Comparison of ENCODE assay signal across 28 cellular contexts in the genomic region with DNA sequence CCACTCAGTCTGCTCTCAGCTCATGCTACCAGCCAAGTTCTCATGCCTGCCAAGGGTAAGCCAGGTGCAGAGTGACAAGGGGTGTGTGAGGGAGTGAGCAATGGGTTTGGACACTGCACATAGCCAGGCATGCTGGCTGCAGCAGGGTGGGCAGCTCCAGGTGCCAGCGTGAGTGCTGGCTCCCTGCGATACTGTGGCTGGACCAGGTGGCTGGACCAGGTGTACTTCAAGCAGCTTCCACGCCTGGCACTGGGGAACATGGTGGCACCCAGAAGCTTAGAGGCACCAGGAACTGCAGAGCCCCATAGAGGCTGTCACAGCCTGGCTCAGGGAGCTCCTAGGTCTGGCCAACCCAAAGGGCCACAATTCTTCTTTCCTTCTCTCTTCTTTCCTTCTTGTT.
"Had no signal": no experiment of that assay in that cellular context is flagged by ENCODE, and none has a peak within 500 bp of the region (broad histone marks: within the 10 kb centered on the region; RNA-seq: fewer than 3 reads in every experiment).

No MANE protein-coding gene starts in this region.

- DNase-seq: activated CD4-positive, alpha-beta memory T cell treated with anti-CD3 and anti-CD28 coated beads for 36 hours; activated CD4-positive, alpha-beta T cell treated with anti-CD3 and anti-CD28 coated beads for 36 hours; activated CD4-positive, alpha-beta T cell treated with anti-CD3 and anti-CD28 coated beads, Interleukin-2, amount 10 ng/mL, durations not matched to agents 24 days and 14 days; activated CD4-positive, CD25-positive, alpha-beta regulatory T cell; activated CD4-positive, CD25-positive, alpha-beta regulatory T cell treated with anti-CD3 and anti-CD28 coated beads, Interleukin-2, amount 50 U/mL, for 72 hours; activated CD8-positive, alpha-beta memory T cell treated with anti-CD3 and anti-CD28 coated beads, Interleukin-2, amount 10 ng/mL, durations not matched to agents 7 days and 5 days; activated CD8-positive, alpha-beta memory T cell treated with anti-CD3 and anti-CD28 coated beads, Interleukin-2, amount 50 U/mL, for 4 hours; activated CD8-positive, alpha-beta T cell treated with anti-CD3 and anti-CD28 coated beads, Interleukin-2, amount 10 ng/mL, durations not matched to agents 7 days and 5 days; activated effector memory CD4-positive, alpha-beta T cell treated with anti-CD3 and anti-CD28 coated beads, Interleukin-2, amount 50 U/mL, for 16 hours; activated naive CD4-positive, alpha-beta T cell treated with anti-CD3 and anti-CD28 coated beads, Interleukin-2, amount 50 U/mL, for 16 hours; activated naive CD4-positive, alpha-beta T cell treated with Interleukin-2 at 50 U/mL for 16 hours; activated T-cell treated with anti-CD3 and anti-CD28 coated beads, Interleukin-2, amount 50 U/mL, for 1 hour; activated T-cell treated with anti-CD3 and anti-CD28 coated beads, Interleukin-2, amount 50 U/mL, for 48 hours; amniotic stem cell; anterior cingulate cortex; brain microvascular endothelial cell; caudate nucleus; cortex of kidney; dermis blood vessel endothelial cell; effector CD4-positive, alpha-beta T cell; effector memory CD8-positive, alpha-beta T cell; erythroblast; foreskin melanocyte; T-helper 1 cell; T-helper 17 cell; T1000 had no signal

- H3K27me3 ChIP-seq: brain microvascular endothelial cell, esophagus muscularis mucosa, gastroesophageal sphincter had no signal

- H3K4me3 ChIP-seq: esophagus muscularis mucosa, gastroesophageal sphincter had no signal

- ATAC-seq: activated CD4-positive, alpha-beta T cell treated with anti-CD3 and anti-CD28 coated beads for 36 hours; activated CD8-positive, alpha-beta memory T cell treated with anti-CD3 and anti-CD28 coated beads, Interleukin-2, amount 10 ng/mL, durations not matched to agents 7 days and 5 days; activated CD8-positive, alpha-beta T cell treated with anti-CD3 and anti-CD28 coated beads, Interleukin-2, amount 10 ng/mL, durations not matched to agents 7 days and 5 days; effector memory CD8-positive, alpha-beta T cell; gastroesophageal sphincter; T-helper 17 cell had no signal

- H3K9me3 ChIP-seq: esophagus muscularis mucosa, gastroesophageal sphincter had no signal

- H3K27ac ChIP-seq: brain microvascular endothelial cell, esophagus muscularis mucosa, gastroesophageal sphincter had no signal

- H3K4me1 ChIP-seq: esophagus muscularis mucosa, gastroesophageal sphincter had no signal

- H3K36me3 ChIP-seq: brain microvascular endothelial cell, esophagus muscularis mucosa, gastroesophageal sphincter had no signal
